ENCODE assay signal across 7 cellular contexts in the genomic region with DNA sequence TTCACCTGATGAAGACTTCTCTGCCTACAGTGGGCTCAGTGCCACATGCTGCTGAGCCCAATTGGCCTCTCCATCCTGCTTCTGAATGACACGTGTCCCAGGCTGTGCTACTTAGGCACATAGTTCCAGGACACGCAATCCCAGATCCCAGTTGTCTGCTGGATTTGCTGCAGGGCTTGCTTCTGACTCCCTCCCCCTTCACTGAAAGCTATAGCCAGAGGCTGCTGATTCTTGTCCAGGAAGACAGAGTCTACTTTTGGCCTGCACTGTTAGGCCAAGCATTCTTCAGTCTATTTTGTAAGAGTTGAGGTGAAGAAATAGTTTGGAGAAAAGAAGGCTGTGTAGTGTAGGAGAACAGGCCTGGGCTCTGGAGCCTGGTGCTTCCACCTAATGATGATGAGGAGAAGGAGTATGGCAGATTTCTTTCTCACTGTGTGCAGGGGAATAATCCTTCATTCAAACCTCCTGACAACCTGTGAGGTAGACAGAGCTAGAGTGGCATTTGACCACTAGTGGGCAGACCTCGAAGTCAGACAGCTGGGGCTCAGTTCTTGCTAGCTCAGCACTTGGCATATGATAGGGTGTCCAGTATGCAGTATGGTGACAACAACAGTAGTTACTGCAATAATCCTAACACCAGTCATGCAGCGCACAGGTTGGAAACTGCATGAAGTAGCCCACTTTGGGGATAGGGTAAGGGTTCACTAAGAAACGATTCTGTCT. TPM values are rescaled to one million over a fixed set of nuclear protein-coding genes. Genes with fewer than 3 reads are reported as not detected.
DNase-seq lines count a peak whose midpoint lies in the region; ATAC-seq and TF ChIP-seq lines count a peak whose summit lies in the region.

No MANE protein-coding gene starts in this region.

- TF ChIP-seq CTCF in HFFc6 (IDR thresholded peaks at IDR 0.05): peak; percentile 77
- TF ChIP-seq CTCF in vagina (IDR thresholded peaks at IDR 0.05): no peak

- H3K4me1 Mint-ChIP-seq in HFFc6 (ENCODE audit: low read depth): peaks cover 62% of the 10 kb centered on the region
- no peaks in the 10 kb centered on the region for H3K4me1 Mint-ChIP-seq in activated T-helper 17 cell treated with anti-CD3 and anti-CD28 coated beads, Interleukin-2, amount 50 U/mL, for 72 hours

- DNase-seq in G401 (ENCODE audit: low spot score): peak; percentile 10
- DNase-seq in HFFc6: peak; percentile 36
- DNase-seq in iPS-NIHi7 (ENCODE audit: extremely low spot score): peak; percentile 62
- DNase-seq in vagina (ENCODE audit: extremely low spot score in 2 of 2): no peak
- no peak for DNase-seq in NCI-H1105 (lab: John Stamatoyannopoulos, UW)

- intact Hi-C loops in vagina (cut with DNase I): loop anchor here (10.0 kb wide), 1 partner anchor 133 kb away; no protein-coding TSS in a partner anchor

- peaks cover 46% of the 10 kb centered on the region for H3K4me1 ChIP-seq in vagina

- H3K36me3 Mint-ChIP-seq in HFFc6 (ENCODE audit: low read depth): no peaks in the 10 kb centered on the region
- H3K36me3 Mint-ChIP-seq in activated T-helper 17 cell treated with anti-CD3 and anti-CD28 coated beads, Interleukin-2, amount 50 U/mL, for 72 hours (ENCODE audit: low read depth): no peaks in the 10 kb centered on the region

- no peak overlapping the region for H3K4me3 Mint-ChIP-seq in HFFc6
- H3K4me3 Mint-ChIP-seq in activated T-helper 17 cell treated with anti-CD3 and anti-CD28 coated beads, Interleukin-2, amount 50 U/mL, for 72 hours: no peak overlapping the region

- in situ Hi-C loops in G401 (cut with HindIII; ENCODE audit: low sequenced_read_pairs): no loop called here

- no peak for TF ChIP-seq POLR2A in vagina (IDR thresholded peaks at IDR 0.05)

- no peaks in the 10 kb centered on the region for H3K9me3 ChIP-seq in vagina

- H3K36me3 ChIP-seq in vagina: no peaks in the 10 kb centered on the region

- ATAC-seq in activated T-helper 17 cell treated with anti-CD3 and anti-CD28 coated beads, Interleukin-2, amount 50 U/mL, for 72 hours (replicated peaks): peak; percentile 31
- ATAC-seq in HG02981 (IDR thresholded peaks at IDR 0.05; ENCODE audit: unreplicated experiment): no peak

- H3K4me3 ChIP-seq in vagina: no peak overlapping the region

- no peaks in the 10 kb centered on the region for H3K27me3 ChIP-seq in vagina

- peak overlapping the region; percentile 64 for H3K27ac Mint-ChIP-seq in HFFc6
- H3K27ac Mint-ChIP-seq in activated T-helper 17 cell treated with anti-CD3 and anti-CD28 coated beads, Interleukin-2, amount 50 U/mL, for 72 hours: no peak overlapping the region

- H3K27me3 Mint-ChIP-seq in HFFc6 (ENCODE audit: insufficient read depth): no peaks in the 10 kb centered on the region
- no peaks in the 10 kb centered on the region for H3K27me3 Mint-ChIP-seq in activated T-helper 17 cell treated with anti-CD3 and anti-CD28 coated beads, Interleukin-2, amount 50 U/mL, for 72 hours

- no peaks in the 10 kb centered on the region for H3K9me3 Mint-ChIP-seq in HFFc6
- H3K9me3 Mint-ChIP-seq in activated T-helper 17 cell treated with anti-CD3 and anti-CD28 coated beads, Interleukin-2, amount 50 U/mL, for 72 hours: no peaks in the 10 kb centered on the region

- H3K27ac ChIP-seq in vagina: peak overlapping the region; percentile 55

RNA-seq across cellular contexts. Expression of a gene that starts 19.5 kb away (rescaled TPM):
- total RNA-seq in G401 (2014; rRNA removed; shearing (Covaris generic)): not detected in 2 replicates
- total RNA-seq in HFFc6 (2021; fragmentation: NEBNext Ultra II Directional; extraction: Animal tissue kit (Norgen Biotek cat#: 25700)): 1 to 10 TPM; 4.0 to 6.7 (median 4.6) TPM
- total RNA-seq in activated T-helper 17 cell treated with anti-CD3 and anti-CD28 coated beads, Interleukin-2, amount 50 U/mL, for 72 hours: not detected
- total RNA-seq in vagina: 2.9 TPM

RNA-seq across cellular contexts. Expression of a gene that starts 34.0 kb away (rescaled TPM):
- total RNA-seq in G401 (2014; rRNA removed; shearing (Covaris generic)): not detected in 2 replicates
- total RNA-seq in HFFc6 (2021; fragmentation: NEBNext Ultra II Directional; extraction: Animal tissue kit (Norgen Biotek cat#: 25700)): under 1 TPM; 0.14 to 0.46 (median 0.33) TPM
- not detected for total RNA-seq in activated T-helper 17 cell treated with anti-CD3 and anti-CD28 coated beads, Interleukin-2, amount 50 U/mL, for 72 hours
- total RNA-seq in vagina: 10.8 TPM

Comparison
In these comparisons a context has a peak if more than half of its experiments do, and no peak if none do; other contexts are left out.
1. DNase-seq: peak in G401 (single experiment), HFFc6 (single experiment) and iPS-NIHi7 (single experiment); none in vagina (0 of 2) and NCI-H1105 (single experiment).